1 cellular context compared by ENCODE assay signal in genomic region chr12:51171884-51172514, GRCh38.
A peak's percentile ranks its signal among the peaks of the same experiment; 100 is the strongest.
TF ChIP-seq lines count a peak whose summit lies in the region.

No MANE protein-coding gene starts in this region.

TF ChIP-seq in HepG2, 621 proteins besides CTCF, POLR2A, EP300 and RAD21 (continued from another document):
- peak; percentile 0; the same call in 1 of the 2 replicates for TF ChIP-seq BORCS8-MEF2B (CRISPR knock-in tag; IDR thresholded peaks at IDR 0.05)
- no peak for TF ChIP-seq NCOA2 (CRISPR knock-in tag; IDR thresholded peaks at IDR 0.05)
- TF ChIP-seq TSC22D2 (CRISPR knock-in tag; IDR thresholded peaks at IDR 0.05; ENCODE audit: borderline replicate concordance) = no peak
- no peak for TF ChIP-seq FOSL1 (CRISPR knock-in tag; IDR thresholded peaks at IDR 0.05; ENCODE audit: borderline replicate concordance)
- peak; percentile 23; the same call in 1 of the 2 replicates for TF ChIP-seq ZNF891 (CRISPR knock-in tag; IDR thresholded peaks at IDR 0.05)
- 0 out of 2 replicates have a peak, but pooled peaks have one; percentile 14 for TF ChIP-seq GATAD2A (CRISPR knock-in tag; IDR thresholded peaks at IDR 0.05)
- TF ChIP-seq, protein P1, sequence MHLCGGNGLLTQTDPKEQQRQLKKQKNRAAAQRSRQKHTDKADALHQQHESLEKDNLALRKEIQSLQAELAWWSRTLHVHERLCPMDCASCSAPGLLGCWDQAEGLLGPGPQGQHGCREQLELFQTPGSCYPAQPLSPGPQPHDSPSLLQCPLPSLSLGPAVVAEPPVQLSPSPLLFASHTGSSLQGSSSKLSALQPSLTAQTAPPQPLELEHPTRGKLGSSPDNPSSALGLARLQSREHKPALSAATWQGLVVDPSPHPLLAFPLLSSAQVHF (CRISPR knock-in tag; IDR thresholded peaks at IDR 0.05) = no peak
- 0 out of 2 replicates have a peak, but pooled peaks have one; percentile 30 for TF ChIP-seq STAT6 (CRISPR knock-in tag; IDR thresholded peaks at IDR 0.05; ENCODE audit: borderline replicate concordance)
- TF ChIP-seq MIER3 (CRISPR knock-in tag; IDR thresholded peaks at IDR 0.05; ENCODE audit: borderline replicate concordance) = no peak
